Comparison of ENCODE assay signal across 8 cellular contexts in genomic region chr9:131310833-131311554, GRCh38. TPM values are rescaled to one million over a fixed set of nuclear protein-coding genes. Genes with fewer than 3 reads are reported as not detected.
DNase-seq lines count a peak whose midpoint lies in the region; ATAC-seq and TF ChIP-seq lines count a peak whose summit lies in the region.

No MANE protein-coding gene starts in this region.

- DNase-seq in DMS153 (lab: John Stamatoyannopoulos, UW) (peak; percentile 10), DMS153 treated with DMSO at 0.1 percent for 48 hours (lab: John Stamatoyannopoulos, UW; ENCODE audit: unreplicated experiment) (no peak), memory B cell (ENCODE audit: low spot score in 2 of 2) (no peak), putamen (ENCODE audit: low spot score) (no peak), esophagus squamous epithelium (lab: John Stamatoyannopoulos, UW) (no peak)
- peak; percentile 77 for DNase-seq in activated T-cell treated with anti-CD3 and anti-CD28 coated beads, Interleukin-2, amount 50 U/mL, for 24 hours
- DNase-seq in stimulated activated naive CD4-positive, alpha-beta T cell treated with Interleukin-2 at 50 U/mL for 16 hours (lab: John Stamatoyannopoulos, UW), result peak; percentile 57

- no peak overlapping the region for H3K27ac ChIP-seq in esophagus squamous epithelium

- H3K27ac Mint-ChIP-seq in activated T-cell treated with anti-CD3 and anti-CD28 coated beads, Interleukin-2, amount 50 U/mL, for 24 hours, result peak overlapping the region; percentile 77
- H3K27ac Mint-ChIP-seq in memory B cell, result no peak overlapping the region

- no peaks in the 10 kb centered on the region for H3K9me3 ChIP-seq in esophagus squamous epithelium

- H3K4me1 ChIP-seq in esophagus squamous epithelium, result no peaks in the 10 kb centered on the region

- H3K4me3 ChIP-seq in esophagus squamous epithelium, result peak overlapping the region in 1 of 4 donors; percentile 28

- H3K36me3 Mint-ChIP-seq in activated T-cell treated with anti-CD3 and anti-CD28 coated beads, Interleukin-2, amount 50 U/mL, for 24 hours (ENCODE audit: low read depth), result no peaks in the 10 kb centered on the region
- H3K36me3 Mint-ChIP-seq in memory B cell, result no peaks in the 10 kb centered on the region

- peaks cover 11% of the 10 kb centered on the region for H3K4me1 Mint-ChIP-seq in activated T-cell treated with anti-CD3 and anti-CD28 coated beads, Interleukin-2, amount 50 U/mL, for 24 hours (ENCODE audit: low read depth)
- peaks cover 6% of the 10 kb centered on the region for H3K4me1 Mint-ChIP-seq in memory B cell

- no peak for TF ChIP-seq CTCF in esophagus squamous epithelium (IDR thresholded peaks at IDR 0.05)

- WGBS in esophagus squamous epithelium, 2 donors, result 19 to 51% methylated on average over 5 to 15 of the region's 20 CpGs

- intact Hi-C loops in esophagus squamous epithelium (cut with DNase I), result no loop called here

- H3K36me3 ChIP-seq in esophagus squamous epithelium, result no peaks in the 10 kb centered on the region

- TF ChIP-seq POLR2A in esophagus squamous epithelium (IDR thresholded peaks at IDR 0.05), result no peak

- peaks cover 0 to 5% (median 0%) of the 10 kb centered on the region in 4 donors for H3K27me3 ChIP-seq in esophagus squamous epithelium

- ATAC-seq in memory B cell (ENCODE audit: low read depth) (peak; percentile 59), GM18519 (IDR thresholded peaks at IDR 0.05; ENCODE audit: low FRiP score, unreplicated experiment) (no peak)

- peak overlapping the region; percentile 38 for H3K4me3 Mint-ChIP-seq in activated T-cell treated with anti-CD3 and anti-CD28 coated beads, Interleukin-2, amount 50 U/mL, for 24 hours
- no peak overlapping the region for H3K4me3 Mint-ChIP-seq in memory B cell

- H3K27me3 Mint-ChIP-seq in activated T-cell treated with anti-CD3 and anti-CD28 coated beads, Interleukin-2, amount 50 U/mL, for 24 hours, result no peaks in the 10 kb centered on the region
- H3K27me3 Mint-ChIP-seq in memory B cell, result peaks cover 7% of the 10 kb centered on the region

- no peaks in the 10 kb centered on the region for H3K9me3 Mint-ChIP-seq in activated T-cell treated with anti-CD3 and anti-CD28 coated beads, Interleukin-2, amount 50 U/mL, for 24 hours
- H3K9me3 Mint-ChIP-seq in memory B cell, result no peaks in the 10 kb centered on the region

RNA-seq across cellular contexts. Expression of gene PLPP7, which starts 21.5 kb away (rescaled TPM):
- total RNA-seq in esophagus squamous epithelium, result 1 to 10 TPM in 1 of 4 donors, under 1 TPM in 2, not detected in 1; 0.40 to 2.9 (median 0.97) TPM

RNA-seq across cellular contexts. Expression of gene FAM78A, which starts 34.7 kb away (rescaled TPM):
- total RNA-seq in esophagus squamous epithelium, result 1 to 10 TPM in 3 of 4 donors, under 1 TPM in 1; 0.61 to 2.9 (median 2.0) TPM

Comparison
In these comparisons a context has a peak if more than half of its experiments do, and no peak if none do; other contexts are left out.
1. DNase-seq: peak in DMS153 (single experiment), activated T-cell treated with anti-CD3 and anti-CD28 coated beads, Interleukin-2, amount 50 U/mL, for 24 hours (single experiment) and stimulated activated naive CD4-positive, alpha-beta T cell treated with Interleukin-2 at 50 U/mL for 16 hours (single experiment); none in DMS153 treated with DMSO at 0.1 percent for 48 hours (single experiment), memory B cell (0 of 2), putamen (single experiment) and esophagus squamous epithelium (single experiment).